Comparison of ENCODE assay signal across 22 cellular contexts in genomic region chr9:124203818-124204217, GRCh38. TPM values are rescaled to one million over a fixed set of nuclear protein-coding genes. Genes with fewer than 3 reads are reported as not detected.
A peak's percentile ranks its signal among the peaks of the same experiment; 100 is the strongest.
DNase-seq lines count a peak whose midpoint lies in the region; ATAC-seq lines count a peak whose summit lies in the region.
"Had no signal": no experiment of that assay in that cellular context is flagged by ENCODE, and none has a peak within 500 bp of the region (broad histone marks: within the 10 kb centered on the region; RNA-seq: fewer than 3 reads in every experiment).

No MANE protein-coding gene starts in this region.

- no peak overlapping the region for H3K27ac ChIP-seq in CD4-positive, alpha-beta memory T cell (ENCODE audit: low read depth, low read length)
- H3K27ac ChIP-seq: 22Rv1, left ventricle myocardium inferior, SK-N-MC had no signal

- no peak overlapping the region for H3K4me3 ChIP-seq in CD4-positive, alpha-beta memory T cell (ENCODE audit: low read length in 2 of 2)
- H3K4me3 ChIP-seq: GM23338, left ventricle myocardium inferior, SK-N-MC had no signal

- peaks cover 3% of the 10 kb centered on the region for H3K9me3 Mint-ChIP-seq in T-helper 1 cell treated with Interleukin-12 subunit alpha and Interleukin-12 subunit beta and Interleukin-4 antibody, amounts not matched to agents 30 μg/mL and 1 μg/mL, for 36 hours
- no peaks in the 10 kb centered on the region for H3K9me3 Mint-ChIP-seq in CD4-positive, alpha-beta memory T cell
- H3K9me3 Mint-ChIP-seq in activated T-helper 17 cell treated with anti-CD3 and anti-CD28 coated beads, Interleukin-2, amount 50 U/mL, for 72 hours: peaks cover 8% of the 10 kb centered on the region
- no peaks in the 10 kb centered on the region for H3K9me3 Mint-ChIP-seq in memory B cell

- ATAC-seq in activated T-helper 17 cell treated with anti-CD3 and anti-CD28 coated beads, Interleukin-2, amount 50 U/mL, for 72 hours (replicated peaks): no peak
- ATAC-seq in memory B cell (ENCODE audit: low read depth): no peak
- ATAC-seq: GM23338, heart right ventricle had no signal

- peaks cover 6% of the 10 kb centered on the region for H3K36me3 Mint-ChIP-seq in T-helper 1 cell treated with Interleukin-12 subunit alpha and Interleukin-12 subunit beta and Interleukin-4 antibody, amounts not matched to agents 30 μg/mL and 1 μg/mL, for 36 hours (ENCODE audit: low read depth)
- no peaks in the 10 kb centered on the region for H3K36me3 Mint-ChIP-seq in CD4-positive, alpha-beta memory T cell
- H3K36me3 Mint-ChIP-seq in activated T-helper 17 cell treated with anti-CD3 and anti-CD28 coated beads, Interleukin-2, amount 50 U/mL, for 72 hours (ENCODE audit: low read depth): no peaks in the 10 kb centered on the region
- H3K36me3 Mint-ChIP-seq in memory B cell: no peaks in the 10 kb centered on the region

- H3K9me3 ChIP-seq in CD4-positive, alpha-beta memory T cell (ENCODE audit: control insufficient read depth in 1 of 2, low read length in 2 of 2): no peaks in the 10 kb centered on the region
- H3K9me3 ChIP-seq: left ventricle myocardium inferior had no signal

- CTCF ChIA-PET in CD4-positive, alpha-beta memory T cell (lab: Charles Lee; ENCODE audit: partially characterized antibody): interaction anchor here (1.0 kb wide), 2 partner anchors 12 to 215 kb away, joined by 3 read pairs; no protein-coding TSS in a partner anchor

- H3K27ac Mint-ChIP-seq in T-helper 1 cell treated with Interleukin-12 subunit alpha and Interleukin-12 subunit beta and Interleukin-4 antibody, amounts not matched to agents 30 μg/mL and 1 μg/mL, for 36 hours: peak overlapping the region; percentile 81
- H3K27ac Mint-ChIP-seq in CD4-positive, alpha-beta memory T cell: peak overlapping the region in 6 of 7 donors; percentile 3 to 83 (median 48)
- peak overlapping the region; percentile 93 for H3K27ac Mint-ChIP-seq in activated T-helper 17 cell treated with anti-CD3 and anti-CD28 coated beads, Interleukin-2, amount 50 U/mL, for 72 hours
- peak overlapping the region; percentile 93 for H3K27ac Mint-ChIP-seq in memory B cell
- H3K27ac Mint-ChIP-seq: GM23338 had no signal

- H3K4me1 ChIP-seq in CD4-positive, alpha-beta memory T cell (ENCODE audit: insufficient read depth, low read length): peaks cover 50% of the 10 kb centered on the region

- POLR2A ChIA-PET in CD4-positive, alpha-beta memory T cell (lab: Charles Lee; ENCODE audit: partially characterized antibody): no interaction called here

- no peak overlapping the region for H3K4me3 Mint-ChIP-seq in T-helper 1 cell treated with Interleukin-12 subunit alpha and Interleukin-12 subunit beta and Interleukin-4 antibody, amounts not matched to agents 30 μg/mL and 1 μg/mL, for 36 hours
- peak overlapping the region in 3 of 8 donors; percentile 11 to 65 (median 19) for H3K4me3 Mint-ChIP-seq in CD4-positive, alpha-beta memory T cell
- peak overlapping the region; percentile 73 for H3K4me3 Mint-ChIP-seq in activated T-helper 17 cell treated with anti-CD3 and anti-CD28 coated beads, Interleukin-2, amount 50 U/mL, for 72 hours
- H3K4me3 Mint-ChIP-seq in memory B cell: no peak overlapping the region
- H3K4me3 Mint-ChIP-seq: GM23338, neural crest cell had no signal

- H3K4me1 Mint-ChIP-seq in T-helper 1 cell treated with Interleukin-12 subunit alpha and Interleukin-12 subunit beta and Interleukin-4 antibody, amounts not matched to agents 30 μg/mL and 1 μg/mL, for 36 hours (ENCODE audit: low read depth): peaks cover 48% of the 10 kb centered on the region
- peaks cover 34 to 57% (median 45%) of the 10 kb centered on the region in 4 donors for H3K4me1 Mint-ChIP-seq in CD4-positive, alpha-beta memory T cell
- H3K4me1 Mint-ChIP-seq in activated T-helper 17 cell treated with anti-CD3 and anti-CD28 coated beads, Interleukin-2, amount 50 U/mL, for 72 hours: peaks cover 31% of the 10 kb centered on the region
- peaks cover 61% of the 10 kb centered on the region for H3K4me1 Mint-ChIP-seq in memory B cell

- no peaks in the 10 kb centered on the region for H3K27me3 Mint-ChIP-seq in T-helper 1 cell treated with Interleukin-12 subunit alpha and Interleukin-12 subunit beta and Interleukin-4 antibody, amounts not matched to agents 30 μg/mL and 1 μg/mL, for 36 hours (ENCODE audit: low read depth)
- H3K27me3 Mint-ChIP-seq in CD4-positive, alpha-beta memory T cell: no peaks in the 10 kb centered on the region
- H3K27me3 Mint-ChIP-seq in activated T-helper 17 cell treated with anti-CD3 and anti-CD28 coated beads, Interleukin-2, amount 50 U/mL, for 72 hours: no peaks in the 10 kb centered on the region
- no peaks in the 10 kb centered on the region for H3K27me3 Mint-ChIP-seq in memory B cell

- intact Hi-C loops in CD4-positive, alpha-beta memory T cell (cut with micrococcal nuclease): loop anchor here (10.0 kb wide), 1 partner anchor 51 kb away; the partner anchor contains the start of gene NEK6

- DNase-seq in T-helper 1 cell (no peak), memory B cell (ENCODE audit: low spot score in 2 of 2) (no peak), GF-D8 (lab: John Stamatoyannopoulos, UW) (no peak), DMS153 treated with DMSO at 0.1 percent for 48 hours (lab: John Stamatoyannopoulos, UW; ENCODE audit: unreplicated experiment) (no peak), NCI-H1092 (lab: John Stamatoyannopoulos, UW) (no peak)
- no peak for DNase-seq in CD4-positive, alpha-beta memory T cell
- DNase-seq: activated CD4-positive, alpha-beta T cell treated with anti-CD3 and anti-CD28 coated beads for 1 hour; dermis blood vessel endothelial cell; heart right ventricle; left ventricle myocardium inferior; midbrain; NCI-H1436 treated with DMSO at 0.1 percent for 48 hours; NCI-H524; posterior cingulate gyrus; RPMI8226; stimulated activated CD4-positive, alpha-beta T cell treated with anti-CD3 and anti-CD28 coated beads, Interleukin-2, amount 100 ng/mL, for 24 hours had no signal

- H3K36me3 ChIP-seq in CD4-positive, alpha-beta memory T cell (ENCODE audit: insufficient read depth, low read length): no peaks in the 10 kb centered on the region
- H3K36me3 ChIP-seq: heart right ventricle, left ventricle myocardium inferior had no signal

- H3K27me3 ChIP-seq in CD4-positive, alpha-beta memory T cell (ENCODE audit: insufficient read depth, low read length): no peaks in the 10 kb centered on the region
- H3K27me3 ChIP-seq: heart right ventricle had no signal

RNA-seq across cellular contexts. Expression of gene NEK6, which starts 53.9 kb away (rescaled TPM):
- total RNA-seq in CD4-positive, alpha-beta memory T cell: 10 to 100 TPM in 1 of 2 experiments, 1 to 10 TPM in 1; 9.9 to 11.7 TPM
- 1 to 10 TPM; 3.8 to 7.1 TPM for polyA plus RNA-seq in CD4-positive, alpha-beta memory T cell
- 1 to 10 TPM; 6.8 to 7.6 TPM for total RNA-seq in activated T-helper 17 cell treated with anti-CD3 and anti-CD28 coated beads, Interleukin-2, amount 50 U/mL, for 72 hours
